1 cellular context compared by ENCODE assay signal in the genomic region with DNA sequence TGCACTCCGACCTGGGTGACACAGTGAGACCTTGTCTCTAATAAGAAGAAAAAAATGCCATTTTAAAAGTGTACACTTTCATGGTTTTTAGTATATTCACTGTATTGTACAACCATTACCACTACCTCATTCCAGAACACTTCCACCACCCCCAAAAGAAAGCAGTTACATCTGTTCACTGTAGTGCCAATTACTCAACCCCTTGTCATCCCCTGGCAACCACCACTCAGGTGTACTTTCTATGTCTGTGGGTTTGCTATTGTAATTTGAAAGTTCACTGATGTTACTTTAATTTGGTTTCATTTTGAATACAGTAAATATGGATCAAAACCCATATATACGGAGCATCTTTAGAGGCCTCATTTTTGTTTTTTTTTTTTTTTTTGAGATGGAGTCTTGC.
TF ChIP-seq lines count a peak whose summit lies in the region.

No MANE protein-coding gene starts in this region.

TF ChIP-seq in GM12878, 131 proteins besides CTCF, POLR2A, EP300 and RAD21:
- TF ChIP-seq, protein P1, sequence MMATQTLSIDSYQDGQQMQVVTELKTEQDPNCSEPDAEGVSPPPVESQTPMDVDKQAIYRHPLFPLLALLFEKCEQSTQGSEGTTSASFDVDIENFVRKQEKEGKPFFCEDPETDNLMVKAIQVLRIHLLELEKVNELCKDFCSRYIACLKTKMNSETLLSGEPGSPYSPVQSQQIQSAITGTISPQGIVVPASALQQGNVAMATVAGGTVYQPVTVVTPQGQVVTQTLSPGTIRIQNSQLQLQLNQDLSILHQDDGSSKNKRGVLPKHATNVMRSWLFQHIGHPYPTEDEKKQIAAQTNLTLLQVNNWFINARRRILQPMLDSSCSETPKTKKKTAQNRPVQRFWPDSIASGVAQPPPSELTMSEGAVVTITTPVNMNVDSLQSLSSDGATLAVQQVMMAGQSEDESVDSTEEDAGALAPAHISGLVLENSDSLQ (IDR thresholded peaks at IDR 0.05), result peak; percentile 89
- TF ChIP-seq SREBF1 (IDR thresholded peaks at IDR 0.05; ENCODE audit: low read length), result no peak
- TF ChIP-seq NFYA (IDR thresholded peaks at IDR 0.05; ENCODE audit: borderline replicate concordance, low read depth, low read length), result no peak
- TF ChIP-seq, protein P2, sequence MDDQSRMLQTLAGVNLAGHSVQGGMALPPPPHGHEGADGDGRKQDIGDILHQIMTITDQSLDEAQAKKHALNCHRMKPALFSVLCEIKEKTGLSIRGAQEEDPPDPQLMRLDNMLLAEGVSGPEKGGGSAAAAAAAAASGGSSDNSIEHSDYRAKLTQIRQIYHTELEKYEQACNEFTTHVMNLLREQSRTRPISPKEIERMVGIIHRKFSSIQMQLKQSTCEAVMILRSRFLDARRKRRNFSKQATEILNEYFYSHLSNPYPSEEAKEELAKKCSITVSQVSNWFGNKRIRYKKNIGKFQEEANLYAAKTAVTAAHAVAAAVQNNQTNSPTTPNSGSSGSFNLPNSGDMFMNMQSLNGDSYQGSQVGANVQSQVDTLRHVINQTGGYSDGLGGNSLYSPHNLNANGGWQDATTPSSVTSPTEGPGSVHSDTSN (IDR thresholded peaks at IDR 0.05; ENCODE audit: insufficient replicate concordance, low read depth, low read length), result peak; percentile 41
- TF ChIP-seq SIN3A (IDR thresholded peaks at IDR 0.05; ENCODE audit: low read depth, low read length), result no peak
